In genomic region chr10:112797908-112798307, GRCh38 we compare ENCODE assay signal across 16 cellular contexts.
DNase-seq lines count a peak whose midpoint lies in the region; ATAC-seq and TF ChIP-seq lines count a peak whose summit lies in the region.
"Had no signal": no experiment of that assay in that cellular context is flagged by ENCODE, and none has a peak within 500 bp of the region (broad histone marks: within the 10 kb centered on the region; RNA-seq: fewer than 3 reads in every experiment).

No MANE protein-coding gene starts in this region.

- in situ Hi-C loops in gastrocnemius medialis (cut with MboI; ENCODE audit: low sequenced_read_pairs in 4 of 4): no loop called here

- intact Hi-C loops in gastrocnemius medialis (cut with DNase I; ENCODE audit: low total_unique reads): no loop called here

- H3K9me3 ChIP-seq in HUES48 (ENCODE audit: control insufficient read depth, insufficient read depth, low read length) (no peaks in the 10 kb centered on the region), endodermal cell (ENCODE audit: control insufficient read depth, low read length) (no peaks in the 10 kb centered on the region), neuronal stem cell (replicated peaks in 1 of 2; ENCODE audit: control insufficient read depth in 2 of 2, insufficient read depth in 1 of 2, low read depth in 1 of 2, low read length in 2 of 2) (no peaks in the 10 kb centered on the region), gastrocnemius medialis (no peaks in the 10 kb centered on the region)
- H3K9me3 ChIP-seq: A549, BE2C had no signal

- H2AK5ac ChIP-seq in neuronal stem cell (ENCODE audit: low read depth, low read length): no peak overlapping the region

- H2BK120ac ChIP-seq in neuronal stem cell (ENCODE audit: low read depth, low read length): no peak overlapping the region

- H4K91ac ChIP-seq in neuronal stem cell (ENCODE audit: low read depth, low read length, poor library complexity): no peak overlapping the region

- H3K9ac ChIP-seq in HUES48 (ENCODE audit: low read depth, low read length): 0 out of 2 replicates have a peak overlapping the region, but pooled peaks have one; percentile 7
- H3K9ac ChIP-seq in endodermal cell (ENCODE audit: extremely low read depth, low read length, poor library complexity, severe bottlenecking): no peak overlapping the region
- no peak overlapping the region for H3K9ac ChIP-seq in neuronal stem cell (ENCODE audit: low read depth, low read length, poor library complexity)

- H3K14ac ChIP-seq in neuronal stem cell (ENCODE audit: low read length): no peak overlapping the region

- no peak for ATAC-seq in gastrocnemius medialis
- ATAC-seq: A549, K562 had no signal

- H3K36me3 ChIP-seq in HUES48 (ENCODE audit: control insufficient read depth, insufficient read depth, low read length) (no peaks in the 10 kb centered on the region), endodermal cell (ENCODE audit: control insufficient read depth, insufficient read depth, low read length) (no peaks in the 10 kb centered on the region), neuronal stem cell (replicated peaks in 1 of 2; ENCODE audit: control insufficient read depth in 2 of 2, insufficient read depth in 2 of 2, low read length in 2 of 2) (no peaks in the 10 kb centered on the region), gastrocnemius medialis (no peaks in the 10 kb centered on the region)
- H3K36me3 ChIP-seq: BE2C had no signal

- H2BK5ac ChIP-seq in neuronal stem cell (ENCODE audit: low read length): no peak overlapping the region

- peak overlapping the region; percentile 58 for H3K18ac ChIP-seq in neuronal stem cell (ENCODE audit: low read length)

- H3K27ac ChIP-seq in HUES48 (ENCODE audit: low read depth, low read length) (peak overlapping the region; percentile 64), endodermal cell (ENCODE audit: low read depth, low read length) (no peak overlapping the region), neuronal stem cell (replicated peaks; ENCODE audit: low read length) (no peak overlapping the region), gastrocnemius medialis (no peak overlapping the region)
- H3K27ac ChIP-seq: A549, C4-2B had no signal

- peaks cover 38% of the 10 kb centered on the region for H3K4me1 ChIP-seq in HUES48 (ENCODE audit: control insufficient read depth, insufficient read depth, low read length)
- peaks cover 14% of the 10 kb centered on the region for H3K4me1 ChIP-seq in endodermal cell (ENCODE audit: control insufficient read depth, insufficient read depth, low read length)
- H3K4me1 ChIP-seq in neuronal stem cell (ENCODE audit: control insufficient read depth in 2 of 2, insufficient read depth in 1 of 2, low read depth in 1 of 2, low read length in 2 of 2): peaks cover 19 to 34% of the 10 kb centered on the region in 2 donors
- H3K4me1 ChIP-seq in gastrocnemius medialis: peaks cover 0 to 6% of the 10 kb centered on the region in 2 donors

- H4K8ac ChIP-seq in neuronal stem cell (ENCODE audit: low read depth, low read length): no peak overlapping the region

- no peak overlapping the region for H2AFZ ChIP-seq in neuronal stem cell (ENCODE audit: low read length)

- DNase-seq in endodermal cell: peak; percentile 62
- DNase-seq in neuronal stem cell (ENCODE audit: low spot score): no peak
- DNase-seq in gastrocnemius medialis: no peak
- DNase-seq in activated naive CD8-positive, alpha-beta T cell treated with anti-CD3 and anti-CD28 coated beads for 36 hours: no peak
- no peak for DNase-seq in SHP77 treated with DMSO at 0.1 percent for 48 hours (lab: John Stamatoyannopoulos, UW)
- DNase-seq in activated CD4-positive, alpha-beta T cell treated with anti-CD3 and anti-CD28 coated beads for 1 hour: no peak
- DNase-seq: BE2C; CD4-positive, alpha-beta memory T cell; DMS153; DMS79 treated with DMSO at 0.1 percent for 48 hours; EL; GDM1 had no signal

- no peaks in the 10 kb centered on the region for H3K79me1 ChIP-seq in neuronal stem cell (ENCODE audit: low read depth, low read length)

- H3K27me3 Mint-ChIP-seq in endodermal cell (ENCODE audit: insufficient read depth): no peaks in the 10 kb centered on the region
- H3K27me3 Mint-ChIP-seq in activated naive CD8-positive, alpha-beta T cell treated with anti-CD3 and anti-CD28 coated beads for 36 hours: no peaks in the 10 kb centered on the region
- H3K27me3 Mint-ChIP-seq: CD4-positive, alpha-beta memory T cell had no signal

- H3K4me3 ChIP-seq in HUES48 (ENCODE audit: low read depth, low read length) (no peak overlapping the region), endodermal cell (ENCODE audit: low read length) (no peak overlapping the region), neuronal stem cell (ENCODE audit: low read length in 2 of 2) (no peak overlapping the region), gastrocnemius medialis (no peak overlapping the region)
- H3K4me3 ChIP-seq: A549, K562 had no signal

- H3K27ac Mint-ChIP-seq in endodermal cell: no peak overlapping the region
- no peak overlapping the region for H3K27ac Mint-ChIP-seq in activated naive CD8-positive, alpha-beta T cell treated with anti-CD3 and anti-CD28 coated beads for 36 hours
- H3K27ac Mint-ChIP-seq: CD4-positive, alpha-beta memory T cell had no signal

- no peak for TF ChIP-seq CTCF in endodermal cell (conservative IDR thresholded peaks at IDR 0.05)
- TF ChIP-seq CTCF in gastrocnemius medialis (IDR thresholded peaks at IDR 0.05 in 4 of 5, conservative IDR thresholded peaks at IDR 0.05 in 1 of 5): no peak

- no peak for TF ChIP-seq POLR2A in gastrocnemius medialis (IDR thresholded peaks at IDR 0.05)

- WGBS in endodermal cell (ENCODE audit: insufficient coverage in 1 of 2, insufficient read length in 1 of 2), 2 experiments: 67 to 68% methylated on average over 6 to 8 of the region's 8 CpGs
- no CpG with 5 or more reads among the region's 8 CpGs for WGBS in neuronal stem cell (ENCODE audit: extremely low coverage in 2 of 2, insufficient read length in 2 of 2, insufficient replicate concordance in 1 of 2), 2 donors

- peaks cover 52% of the 10 kb centered on the region for H3K4me1 Mint-ChIP-seq in endodermal cell
- H3K4me1 Mint-ChIP-seq in activated naive CD8-positive, alpha-beta T cell treated with anti-CD3 and anti-CD28 coated beads for 36 hours: no peaks in the 10 kb centered on the region
- H3K4me1 Mint-ChIP-seq: CD4-positive, alpha-beta memory T cell had no signal

- no peak overlapping the region for H3K4ac ChIP-seq in neuronal stem cell (ENCODE audit: low read length)

- H3K23ac ChIP-seq in neuronal stem cell (ENCODE audit: low read depth, low read length, poor library complexity): no peak overlapping the region

- H3K9me3 Mint-ChIP-seq in endodermal cell: no peaks in the 10 kb centered on the region
- H3K9me3 Mint-ChIP-seq in activated naive CD8-positive, alpha-beta T cell treated with anti-CD3 and anti-CD28 coated beads for 36 hours: no peaks in the 10 kb centered on the region
- H3K9me3 Mint-ChIP-seq: CD4-positive, alpha-beta memory T cell had no signal

- H2BK15ac ChIP-seq in neuronal stem cell (ENCODE audit: low read length): no peak overlapping the region

- no peak overlapping the region for H2BK12ac ChIP-seq in neuronal stem cell (ENCODE audit: low read length)

- no peak overlapping the region for H3K4me3 Mint-ChIP-seq in endodermal cell
- no peak overlapping the region for H3K4me3 Mint-ChIP-seq in activated naive CD8-positive, alpha-beta T cell treated with anti-CD3 and anti-CD28 coated beads for 36 hours
- H3K4me3 Mint-ChIP-seq: CD4-positive, alpha-beta memory T cell had no signal

- no peaks in the 10 kb centered on the region for H3K27me3 ChIP-seq in HUES48 (ENCODE audit: control insufficient read depth, insufficient read depth, low read length)
- no peaks in the 10 kb centered on the region for H3K27me3 ChIP-seq in endodermal cell (ENCODE audit: control insufficient read depth, insufficient read depth, low read length, poor library complexity, severe bottlenecking)
- no peaks in the 10 kb centered on the region for H3K27me3 ChIP-seq in neuronal stem cell (ENCODE audit: control insufficient read depth in 3 of 3, insufficient read depth in 3 of 3, low read depth in 1 of 3, low read length in 3 of 3)
- no peaks in the 10 kb centered on the region for H3K27me3 ChIP-seq in gastrocnemius medialis
- H3K27me3 ChIP-seq: BE2C had no signal

- H3K36me3 Mint-ChIP-seq in endodermal cell (ENCODE audit: low read depth): no peaks in the 10 kb centered on the region
- no peaks in the 10 kb centered on the region for H3K36me3 Mint-ChIP-seq in activated naive CD8-positive, alpha-beta T cell treated with anti-CD3 and anti-CD28 coated beads for 36 hours

- no peak overlapping the region for H3K4me2 ChIP-seq in neuronal stem cell (ENCODE audit: insufficient read depth, low read length, poor library complexity, severe bottlenecking)
- H3K4me2 ChIP-seq: A549 had no signal
